8 cellular contexts compared by ENCODE assay signal in genomic region chr6:46130665-46131064, GRCh38. TPM values are rescaled to one million over a fixed set of nuclear protein-coding genes. Genes with fewer than 3 reads are reported as not detected.
A peak's percentile ranks its signal among the peaks of the same experiment; 100 is the strongest.
DNase-seq lines count a peak whose midpoint lies in the region; ATAC-seq and TF ChIP-seq lines count a peak whose summit lies in the region.

No MANE protein-coding gene starts in this region.

- no peak for TF ChIP-seq POLR2A in heart left ventricle (IDR thresholded peaks at IDR 0.05)

- no peak overlapping the region for H3K4ac ChIP-seq in mesenchymal stem cell (ENCODE audit: low read depth in 1 of 2, low read length in 2 of 2)

- no peak for TF ChIP-seq CTCF in heart left ventricle (IDR thresholded peaks at IDR 0.05)
- TF ChIP-seq CTCF in upper lobe of right lung (IDR thresholded peaks at IDR 0.05), result no peak

- H3K9me3 Mint-ChIP-seq in activated T-helper 17 cell treated with anti-CD3 and anti-CD28 coated beads, Interleukin-2, amount 50 U/mL, for 72 hours, result no peaks in the 10 kb centered on the region

- no peaks in the 10 kb centered on the region for H3K27me3 Mint-ChIP-seq in activated T-helper 17 cell treated with anti-CD3 and anti-CD28 coated beads, Interleukin-2, amount 50 U/mL, for 72 hours

- ATAC-seq in heart left ventricle, result no peak
- no peak for ATAC-seq in Right ventricle myocardium superior (ENCODE audit: poor library complexity)
- ATAC-seq in activated T-helper 17 cell treated with anti-CD3 and anti-CD28 coated beads, Interleukin-2, amount 50 U/mL, for 72 hours (replicated peaks), result no peak
- peak; percentile 48 for ATAC-seq in upper lobe of right lung
- no peak for ATAC-seq in HG03442 (IDR thresholded peaks at IDR 0.05; ENCODE audit: unreplicated experiment)
- no peak for ATAC-seq in HG03025 (IDR thresholded peaks at IDR 0.05; ENCODE audit: low FRiP score, unreplicated experiment)

- peaks cover 15% of the 10 kb centered on the region for H3K4me1 Mint-ChIP-seq in activated T-helper 17 cell treated with anti-CD3 and anti-CD28 coated beads, Interleukin-2, amount 50 U/mL, for 72 hours

- no peak overlapping the region for H3K23ac ChIP-seq in mesenchymal stem cell (ENCODE audit: low read length in 2 of 2)

- H3K36me3 Mint-ChIP-seq in activated T-helper 17 cell treated with anti-CD3 and anti-CD28 coated beads, Interleukin-2, amount 50 U/mL, for 72 hours (ENCODE audit: low read depth), result no peaks in the 10 kb centered on the region

- H4K8ac ChIP-seq in mesenchymal stem cell (ENCODE audit: low read length), result no peak overlapping the region

- H3K4me1 ChIP-seq in heart left ventricle (peaks cover 0 to 34% (median 15%) of the 10 kb centered on the region in 12 donors), mesenchymal stem cell (ENCODE audit: control insufficient read depth, insufficient read depth, low read depth, low read length) (peaks cover 9% of the 10 kb centered on the region), upper lobe of right lung (peaks cover 9% of the 10 kb centered on the region)

- no peak overlapping the region for H3K4me2 ChIP-seq in mesenchymal stem cell (ENCODE audit: low read length, poor library complexity, severe bottlenecking)

- no peaks in the 10 kb centered on the region for H3K9me3 ChIP-seq in heart left ventricle
- H3K9me3 ChIP-seq in mesenchymal stem cell (ENCODE audit: control insufficient read depth, low read length), result no peaks in the 10 kb centered on the region
- H3K9me3 ChIP-seq in upper lobe of right lung, result no peaks in the 10 kb centered on the region

- DNase-seq in heart left ventricle (no peak), Right ventricle myocardium superior (no peak), mesenchymal stem cell (no peak), upper lobe of right lung (no peak), ecto neural progenitor cell (ENCODE audit: low spot score) (no peak)

- intact Hi-C loops in heart left ventricle (cut with DNase I), result no loop called here
- intact Hi-C loops in Right ventricle myocardium superior (cut with DNase I), result no loop called here
- intact Hi-C loops in upper lobe of right lung (cut with DNase I), result no loop called here

- H4K91ac ChIP-seq in mesenchymal stem cell (ENCODE audit: low read length), result no peak overlapping the region

- no peak overlapping the region for H2BK15ac ChIP-seq in mesenchymal stem cell (ENCODE audit: low read depth, poor library complexity, severe bottlenecking)

- H3K27ac Mint-ChIP-seq in activated T-helper 17 cell treated with anti-CD3 and anti-CD28 coated beads, Interleukin-2, amount 50 U/mL, for 72 hours, result peak overlapping the region; percentile 96

- H3K18ac ChIP-seq in mesenchymal stem cell (ENCODE audit: low read depth in 1 of 2, low read length in 2 of 2), result no peak overlapping the region

- H3K27me3 ChIP-seq in heart left ventricle (no peaks in the 10 kb centered on the region), mesenchymal stem cell (ENCODE audit: control insufficient read depth in 1 of 2, insufficient read depth in 1 of 2, low read length in 2 of 2) (peaks cover 18 to 21% of the 10 kb centered on the region in 2 experiments), upper lobe of right lung (no peaks in the 10 kb centered on the region)

- H2BK5ac ChIP-seq in mesenchymal stem cell (ENCODE audit: low read depth, low read length, poor library complexity, severe bottlenecking), result no peak overlapping the region

- no peak overlapping the region for H2BK12ac ChIP-seq in mesenchymal stem cell (ENCODE audit: low read length in 2 of 2)

- H2AK5ac ChIP-seq in mesenchymal stem cell (ENCODE audit: low read length, severe bottlenecking), result no peak overlapping the region

- no peak overlapping the region for H2AFZ ChIP-seq in mesenchymal stem cell (ENCODE audit: low read depth, low read length)

- H3K36me3 ChIP-seq in heart left ventricle (no peaks in the 10 kb centered on the region), mesenchymal stem cell (ENCODE audit: control insufficient read depth in 1 of 2, insufficient read depth in 2 of 2, low read depth in 1 of 2, low read length in 2 of 2) (no peaks in the 10 kb centered on the region), upper lobe of right lung (no peaks in the 10 kb centered on the region)

- H3K27ac ChIP-seq in heart left ventricle (peak overlapping the region in 10 of 12 donors; percentile 65 to 86 (median 83)), mesenchymal stem cell (ENCODE audit: low read length, poor library complexity, severe bottlenecking) (no peak overlapping the region), upper lobe of right lung (peak overlapping the region; percentile 89)

- WGBS in heart left ventricle, 4 donors, result 48 to 64% (median 55%) methylated on average over 4 of the region's 4 CpGs
- 81% methylated on average over 4 of the region's 4 CpGs for WGBS in mesenchymal stem cell

- H2BK120ac ChIP-seq in mesenchymal stem cell (ENCODE audit: low read depth, low read length), result no peak overlapping the region

- H3K4me3 Mint-ChIP-seq in activated T-helper 17 cell treated with anti-CD3 and anti-CD28 coated beads, Interleukin-2, amount 50 U/mL, for 72 hours, result peak overlapping the region; percentile 90

- H3K9ac ChIP-seq in mesenchymal stem cell (ENCODE audit: low read length), result peak overlapping the region; percentile 82

- H3K4me3 ChIP-seq in heart left ventricle (peak overlapping the region; percentile 47 to 98 (median 74)), mesenchymal stem cell (ENCODE audit: insufficient read depth in 1 of 2, low read depth in 1 of 2, low read length in 2 of 2) (peak overlapping the region in 1 of 2 experiments; percentile 87), upper lobe of right lung (peak overlapping the region; percentile 82)

- no peak overlapping the region for H3K14ac ChIP-seq in mesenchymal stem cell (ENCODE audit: low read length in 2 of 2)

- H3K79me1 ChIP-seq in mesenchymal stem cell (replicated peaks; ENCODE audit: low read length, poor library complexity, severe bottlenecking), result no peaks in the 10 kb centered on the region

RNA-seq across cellular contexts. Expression of gene ENPP4, which starts 0.9 kb away (rescaled TPM):
- 10 to 100 TPM; 17.6 to 29.2 (median 20.6) TPM for total RNA-seq in heart left ventricle
- polyA plus RNA-seq in heart left ventricle, result 10 to 100 TPM in 1 of 2 donors, 1 to 10 TPM in 1; 8.0 to 39.6 TPM
- total RNA-seq in Right ventricle myocardium superior, result 18.3 TPM
- 1 to 10 TPM; 7.4 to 9.1 TPM for total RNA-seq in activated T-helper 17 cell treated with anti-CD3 and anti-CD28 coated beads, Interleukin-2, amount 50 U/mL, for 72 hours
- polyA plus RNA-seq in mesenchymal stem cell (2013, experiment 1 of 2), result 0.14 TPM
- 0.18 TPM for polyA plus RNA-seq in mesenchymal stem cell (2013, experiment 2 of 2)
- total RNA-seq in upper lobe of right lung, result 27.8 TPM

RNA-seq across cellular contexts. Expression of gene ENPP5, which starts 40.1 kb away (rescaled TPM):
- total RNA-seq in heart left ventricle (1 to 10 TPM; 2.7 to 8.8 (median 4.5) TPM), Right ventricle myocardium superior (3.0 TPM), upper lobe of right lung (7.3 TPM)
- polyA plus RNA-seq in heart left ventricle, result 1 to 10 TPM; 1.7 to 5.9 TPM
- total RNA-seq in activated T-helper 17 cell treated with anti-CD3 and anti-CD28 coated beads, Interleukin-2, amount 50 U/mL, for 72 hours, result under 1 TPM in 1 of 2 donors, not detected in 1; 0.45 TPM
- polyA plus RNA-seq in mesenchymal stem cell (2013, experiment 1 of 2), result 0.03 TPM
- 0.01 TPM for polyA plus RNA-seq in mesenchymal stem cell (2013, experiment 2 of 2)
